ENCODE assay signal across 10 cellular contexts in genomic region chr5:176700239-176700847, GRCh38. TPM values are rescaled to one million over a fixed set of nuclear protein-coding genes. Genes with fewer than 3 reads are reported as not detected.
A peak's percentile ranks its signal among the peaks of the same experiment; 100 is the strongest.
DNase-seq lines count a peak whose midpoint lies in the region; ATAC-seq, FAIRE-seq and TF ChIP-seq lines count a peak whose summit lies in the region.
"Had no signal": no experiment of that assay in that cellular context is flagged by ENCODE, and none has a peak within 500 bp of the region (broad histone marks: within the 10 kb centered on the region; RNA-seq: fewer than 3 reads in every experiment).

No MANE protein-coding gene starts in this region.

- CTCF ChIA-PET in RWPE1 (lab: Yijun Ruan, JAX): interaction anchor here (0.7 to 1.7 kb wide), 5 partner anchors 40 to 297 kb away, joined by 3 to 7 read pairs (median 4); no protein-coding TSS in a partner anchor

- no peaks in the 10 kb centered on the region for H3K36me3 ChIP-seq in bronchial epithelial cell (ENCODE audit: control insufficient read depth, insufficient read depth, low read length)
- H3K36me3 ChIP-seq: esophagus squamous epithelium had no signal

- ATAC-seq in GM21423 (IDR thresholded peaks at IDR 0.05; ENCODE audit: unreplicated experiment): no peak

- H3K27ac ChIP-seq in RWPE1: no peak overlapping the region
- H3K27ac ChIP-seq: esophagus squamous epithelium had no signal

- DNase-seq in NCI-H82 (lab: John Stamatoyannopoulos, UW): peak; percentile 37
- no peak for DNase-seq in NCI-H82 treated with DMSO at 0.1 percent for 48 hours (lab: John Stamatoyannopoulos, UW; ENCODE audit: unreplicated experiment)
- DNase-seq in LNCaP clone FGC (ENCODE audit: low read depth): no peak
- DNase-seq in bronchial epithelial cell (ENCODE audit: low read depth): peak; percentile 9
- DNase-seq in nucleus accumbens (lab: John Stamatoyannopoulos, UW): peak in 34 of 56 donors; percentile 3 to 65 (median 21)
- no peak for DNase-seq in RWPE1 (ENCODE audit: low spot score)
- no peak for DNase-seq in NCI-H2196 (lab: John Stamatoyannopoulos, UW; ENCODE audit: unreplicated experiment)
- DNase-seq: activated CD4-positive, alpha-beta T cell treated with anti-CD3 and anti-CD28 coated beads, Interleukin-2, amount 50 U/mL, for 4 hours; esophagus squamous epithelium had no signal

- POLR2A ChIA-PET in RWPE1 (lab: Yijun Ruan, JAX; ENCODE audit: low non-redundant PET): interaction anchor here (0.6 kb wide), 1 partner anchor 309 kb away, joined by 3 read pairs; no protein-coding TSS in a partner anchor

- peaks cover 12% of the 10 kb centered on the region for H3K27me3 ChIP-seq in bronchial epithelial cell (ENCODE audit: control insufficient read depth, insufficient read depth, low read length)

- FAIRE-seq in bronchial epithelial cell (lab: Jason Lieb, UNC): no peak

- TF ChIP-seq CTCF in LNCaP clone FGC (IDR thresholded peaks at IDR 0.05; ENCODE audit: control insufficient read depth, extremely low read depth, insufficient read depth) (peak; percentile 54), bronchial epithelial cell (IDR thresholded peaks at IDR 0.05; ENCODE audit: insufficient read depth, low read length, severe bottlenecking) (peak; percentile 38), RWPE1 (conservative IDR thresholded peaks at IDR 0.05; ENCODE audit: low read depth) (no peak)

- H3K4me3 ChIP-seq in LNCaP clone FGC (ENCODE audit: low read depth, low read length): no peak overlapping the region
- H3K4me3 ChIP-seq in bronchial epithelial cell (ENCODE audit: low read depth, low read length): no peak overlapping the region
- H3K4me3 ChIP-seq: esophagus squamous epithelium had no signal

RNA-seq across cellular contexts. Expression of gene TSPAN17, which starts 53.1 kb away (rescaled TPM):
- 46.3 and 55.9 TPM in 2 replicates for total RNA-seq in bronchial epithelial cell

Comparison
In these comparisons a context has a peak if more than half of its experiments do, and no peak if none do; other contexts are left out.
1. DNase-seq: peak in NCI-H82 (single experiment), bronchial epithelial cell (single experiment) and nucleus accumbens (34 of 56); none in NCI-H82 treated with DMSO at 0.1 percent for 48 hours (single experiment), LNCaP clone FGC (single experiment), RWPE1 (single experiment) and NCI-H2196 (single experiment).